19 cellular contexts compared by ENCODE assay signal in the genomic region with DNA sequence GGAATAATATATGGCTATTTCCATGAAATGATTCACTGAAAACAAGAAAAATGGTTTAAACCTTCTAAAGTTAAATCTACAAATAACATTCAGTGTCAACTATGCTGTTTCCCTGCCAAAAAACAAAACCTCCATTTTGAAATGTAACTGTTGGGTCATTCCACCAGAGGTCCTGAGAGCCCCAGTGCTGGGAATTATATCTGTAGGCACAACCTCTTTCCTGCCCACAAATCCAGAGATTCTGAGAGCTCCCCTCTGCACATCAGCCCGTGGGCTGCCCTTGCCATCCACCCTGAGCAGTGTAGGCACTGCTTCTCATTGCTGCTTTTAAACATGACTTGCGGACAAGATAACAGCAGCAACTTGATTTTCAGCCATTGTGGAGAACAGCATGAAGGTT.
"Had no signal": no experiment of that assay in that cellular context is flagged by ENCODE, and none has a peak within 500 bp of the region (broad histone marks: within the 10 kb centered on the region; RNA-seq: fewer than 3 reads in every experiment).

No MANE protein-coding gene starts in this region.

- H3K27ac ChIP-seq: ascending aorta, esophagus squamous epithelium, left lung, pancreas, tibial artery had no signal

- H3K27ac Mint-ChIP-seq: activated CD4-positive, alpha-beta T cell treated with anti-CD3 and anti-CD28 coated beads, Interleukin-2, amount 10 ng/mL, durations not matched to agents 7 days and 5 days; activated T-cell treated with anti-CD3 and anti-CD28 coated beads, Interleukin-2, amount 50 U/mL, for 72 hours; dendritic cell treated with granulocyte-macrophage colony-stimulating factor and Interleukin-4, amounts not matched to agents 40 ng/mL and 50 ng/mL, for 4 days; naive B cell; T-helper 1 cell treated with Interleukin-12 subunit alpha and Interleukin-12 subunit beta and Interleukin-4 antibody, amounts not matched to agents 30 μg/mL and 1 μg/mL, for 36 hours had no signal

- H3K9me3 Mint-ChIP-seq: activated CD4-positive, alpha-beta T cell treated with anti-CD3 and anti-CD28 coated beads, Interleukin-2, amount 10 ng/mL, durations not matched to agents 7 days and 5 days; activated T-cell treated with anti-CD3 and anti-CD28 coated beads, Interleukin-2, amount 50 U/mL, for 72 hours; dendritic cell treated with granulocyte-macrophage colony-stimulating factor and Interleukin-4, amounts not matched to agents 40 ng/mL and 50 ng/mL, for 4 days; T-helper 1 cell treated with Interleukin-12 subunit alpha and Interleukin-12 subunit beta and Interleukin-4 antibody, amounts not matched to agents 30 μg/mL and 1 μg/mL, for 36 hours had no signal

- FAIRE-seq: endothelial cell of umbilical vein, pancreas had no signal

- H3K27me3 ChIP-seq: ascending aorta, esophagus squamous epithelium, left lung, pancreas, tibial artery had no signal

- H3K36me3 Mint-ChIP-seq: naive B cell had no signal

- H3K36me3 ChIP-seq: ascending aorta, esophagus squamous epithelium, left lung, pancreas, tibial artery had no signal

- H3K27me3 Mint-ChIP-seq: activated CD4-positive, alpha-beta T cell treated with anti-CD3 and anti-CD28 coated beads, Interleukin-2, amount 10 ng/mL, durations not matched to agents 7 days and 5 days; dendritic cell treated with granulocyte-macrophage colony-stimulating factor and Interleukin-4, amounts not matched to agents 40 ng/mL and 50 ng/mL, for 4 days; naive B cell had no signal

- H3K4me3 ChIP-seq: ascending aorta, esophagus squamous epithelium, left lung, pancreas, tibial artery had no signal

- H3K4me1 ChIP-seq: ascending aorta, left lung, pancreas, tibial artery had no signal

- H3K4me3 Mint-ChIP-seq: activated CD4-positive, alpha-beta T cell treated with anti-CD3 and anti-CD28 coated beads, Interleukin-2, amount 10 ng/mL, durations not matched to agents 7 days and 5 days; activated T-cell treated with anti-CD3 and anti-CD28 coated beads, Interleukin-2, amount 50 U/mL, for 72 hours; dendritic cell treated with granulocyte-macrophage colony-stimulating factor and Interleukin-4, amounts not matched to agents 40 ng/mL and 50 ng/mL, for 4 days; naive B cell; T-helper 1 cell treated with Interleukin-12 subunit alpha and Interleukin-12 subunit beta and Interleukin-4 antibody, amounts not matched to agents 30 μg/mL and 1 μg/mL, for 36 hours had no signal

- DNase-seq: activated CD4-positive, alpha-beta T cell treated with anti-CD3 and anti-CD28 coated beads, Interleukin-2, amount 10 ng/mL, durations not matched to agents 7 days and 5 days; activated effector memory CD4-positive, alpha-beta T cell treated with anti-CD3 and anti-CD28 coated beads, Interleukin-2, amount 50 U/mL, for 16 hours; activated naive CD4-positive, alpha-beta T cell treated with anti-CD3 and anti-CD28 coated beads, Interleukin-2, amount 50 U/mL, for 16 hours; activated T-cell treated with anti-CD3 and anti-CD28 coated beads, Interleukin-2, amount 50 U/mL, for 72 hours; effector CD8-positive, alpha-beta T cell; esophagus squamous epithelium; hippocampal formation; left lung; naive B cell; pancreas; stimulated activated CD8-positive, alpha-beta memory T cell treated with anti-CD3 and anti-CD28 coated beads, Interleukin-4, amount 100 ng/mL, for 48 hours; stimulated activated naive CD4-positive, alpha-beta T cell; substantia nigra; tibial artery had no signal

- H3K4me1 Mint-ChIP-seq: activated CD4-positive, alpha-beta T cell treated with anti-CD3 and anti-CD28 coated beads, Interleukin-2, amount 10 ng/mL, durations not matched to agents 7 days and 5 days; naive B cell had no signal

- H3K9me3 ChIP-seq: ascending aorta, esophagus squamous epithelium, left lung, pancreas, tibial artery had no signal

- ATAC-seq: activated CD4-positive, CD25-positive, alpha-beta regulatory T cell treated with anti-CD3 and anti-CD28 coated beads, Interleukin-2, amount 50 U/mL, for 24 hours; activated T-cell treated with anti-CD3 and anti-CD28 coated beads, Interleukin-2, amount 50 U/mL, for 72 hours; left lung; pancreas had no signal
